Comparison of ENCODE assay signal across 1 cellular context in the genomic region with DNA sequence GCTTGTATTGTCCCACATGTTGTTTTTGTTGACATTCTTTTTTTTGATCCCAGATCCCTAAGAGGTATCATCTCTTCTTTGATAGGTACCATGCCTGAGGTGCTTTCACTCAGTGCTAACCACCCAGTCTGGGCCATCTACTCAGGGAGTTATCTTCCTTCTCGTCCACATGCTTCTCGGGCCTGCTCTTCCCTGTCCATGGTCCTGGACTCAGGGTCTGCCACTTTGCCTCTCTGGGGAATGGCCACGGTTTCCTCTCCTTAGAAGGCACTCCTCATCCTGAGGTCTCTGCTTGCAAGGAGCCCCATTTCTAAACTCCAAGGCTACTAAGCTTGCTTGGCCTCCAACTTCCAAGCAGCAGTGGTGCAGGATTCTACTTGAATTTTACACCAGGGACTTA.
TF ChIP-seq lines count a peak whose summit lies in the region.

No MANE protein-coding gene starts in this region.

TF ChIP-seq in HepG2, 621 proteins besides CTCF, POLR2A, EP300 and RAD21 (continued from another document):
- no peak for TF ChIP-seq NCOA2 (CRISPR knock-in tag; IDR thresholded peaks at IDR 0.05)
- TF ChIP-seq, protein P1, sequence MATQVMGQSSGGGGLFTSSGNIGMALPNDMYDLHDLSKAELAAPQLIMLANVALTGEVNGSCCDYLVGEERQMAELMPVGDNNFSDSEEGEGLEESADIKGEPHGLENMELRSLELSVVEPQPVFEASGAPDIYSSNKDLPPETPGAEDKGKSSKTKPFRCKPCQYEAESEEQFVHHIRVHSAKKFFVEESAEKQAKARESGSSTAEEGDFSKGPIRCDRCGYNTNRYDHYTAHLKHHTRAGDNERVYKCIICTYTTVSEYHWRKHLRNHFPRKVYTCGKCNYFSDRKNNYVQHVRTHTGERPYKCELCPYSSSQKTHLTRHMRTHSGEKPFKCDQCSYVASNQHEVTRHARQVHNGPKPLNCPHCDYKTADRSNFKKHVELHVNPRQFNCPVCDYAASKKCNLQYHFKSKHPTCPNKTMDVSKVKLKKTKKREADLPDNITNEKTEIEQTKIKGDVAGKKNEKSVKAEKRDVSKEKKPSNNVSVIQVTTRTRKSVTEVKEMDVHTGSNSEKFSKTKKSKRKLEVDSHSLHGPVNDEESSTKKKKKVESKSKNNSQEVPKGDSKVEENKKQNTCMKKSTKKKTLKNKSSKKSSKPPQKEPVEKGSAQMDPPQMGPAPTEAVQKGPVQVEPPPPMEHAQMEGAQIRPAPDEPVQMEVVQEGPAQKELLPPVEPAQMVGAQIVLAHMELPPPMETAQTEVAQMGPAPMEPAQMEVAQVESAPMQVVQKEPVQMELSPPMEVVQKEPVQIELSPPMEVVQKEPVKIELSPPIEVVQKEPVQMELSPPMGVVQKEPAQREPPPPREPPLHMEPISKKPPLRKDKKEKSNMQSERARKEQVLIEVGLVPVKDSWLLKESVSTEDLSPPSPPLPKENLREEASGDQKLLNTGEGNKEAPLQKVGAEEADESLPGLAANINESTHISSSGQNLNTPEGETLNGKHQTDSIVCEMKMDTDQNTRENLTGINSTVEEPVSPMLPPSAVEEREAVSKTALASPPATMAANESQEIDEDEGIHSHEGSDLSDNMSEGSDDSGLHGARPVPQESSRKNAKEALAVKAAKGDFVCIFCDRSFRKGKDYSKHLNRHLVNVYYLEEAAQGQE (IDR thresholded peaks at IDR 0.05; ENCODE audit: borderline replicate concordance in 1 of 2, low read depth in 1 of 2, low read length in 2 of 2), result peak; percentile 79 to 94
- no peak for TF ChIP-seq KLF11 (CRISPR knock-in tag; IDR thresholded peaks at IDR 0.05)
- TF ChIP-seq ZBED4 (CRISPR knock-in tag; IDR thresholded peaks at IDR 0.05; ENCODE audit: borderline replicate concordance), result no peak
- TF ChIP-seq KMT2A (CRISPR knock-in tag; IDR thresholded peaks at IDR 0.05), result no peak
- TF ChIP-seq ZFP36L2 (CRISPR knock-in tag; IDR thresholded peaks at IDR 0.05), result no peak
